Comparison of ENCODE assay signal across 22 cellular contexts in genomic region chr14:100135784-100136183, GRCh38. TPM values are rescaled to one million over a fixed set of nuclear protein-coding genes. Genes with fewer than 3 reads are reported as not detected.
A peak's percentile ranks its signal among the peaks of the same experiment; 100 is the strongest.
DNase-seq lines count a peak whose midpoint lies in the region; ATAC-seq and TF ChIP-seq lines count a peak whose summit lies in the region.
"Had no signal": no experiment of that assay in that cellular context is flagged by ENCODE, and none has a peak within 500 bp of the region (broad histone marks: within the 10 kb centered on the region; RNA-seq: fewer than 3 reads in every experiment).

No MANE protein-coding gene starts in this region.

- TF ChIP-seq POLR2A in suprapubic skin (IDR thresholded peaks at IDR 0.05), result no peak

- no peak overlapping the region for H3K27ac ChIP-seq in suprapubic skin
- no peak overlapping the region for H3K27ac ChIP-seq in right atrium auricular region
- H3K27ac ChIP-seq: KMS-11, SK-N-MC had no signal

- no peak for TF ChIP-seq EP300 in suprapubic skin (IDR thresholded peaks at IDR 0.05)

- H3K36me3 Mint-ChIP-seq in WTC11, result no peaks in the 10 kb centered on the region; the same call in 1 of the 2 replicates

- H3K9me3 ChIP-seq in suprapubic skin (no peaks in the 10 kb centered on the region), right atrium auricular region (no peaks in the 10 kb centered on the region)

- POLR2A ChIA-PET in WTC11 (lab: Charles Lee), result no interaction called here

- H3K4me3 Mint-ChIP-seq in stimulated activated naive CD8-positive, alpha-beta T cell treated with anti-CD3 and anti-CD28 coated beads, Interleukin-15, amount 100 ng/mL, for 72 hours, result no peak overlapping the region
- no peak overlapping the region for H3K4me3 Mint-ChIP-seq in WTC11

- H3K36me3 ChIP-seq in suprapubic skin, result peaks cover 39% of the 10 kb centered on the region
- H3K36me3 ChIP-seq in right atrium auricular region, result peaks cover 16% of the 10 kb centered on the region

- no peak for ATAC-seq in stimulated activated naive CD8-positive, alpha-beta T cell treated with anti-CD3 and anti-CD28 coated beads, Interleukin-15, amount 100 ng/mL, for 72 hours
- ATAC-seq in stimulated activated naive CD8-positive, alpha-beta T cell treated with anti-CD3 and anti-CD28 coated beads, Interleukin-15, Interleukin-2, amounts not matched to agents 100 U/mL and 50 U/mL, for 24 hours, result no peak
- ATAC-seq in WTC11, result 0 out of 2 replicates have a peak, but pooled peaks have one; percentile 10
- ATAC-seq: sciatic nerve had no signal

- peak overlapping the region; percentile 33 to 71 for H3K27ac Mint-ChIP-seq in stimulated activated naive CD8-positive, alpha-beta T cell treated with anti-CD3 and anti-CD28 coated beads, Interleukin-15, amount 100 ng/mL, for 72 hours
- H3K27ac Mint-ChIP-seq in WTC11, result no peak overlapping the region

- H3K27me3 ChIP-seq in suprapubic skin (no peaks in the 10 kb centered on the region), right atrium auricular region (no peaks in the 10 kb centered on the region)

- H3K4me1 ChIP-seq in suprapubic skin (peaks cover 20% of the 10 kb centered on the region), right atrium auricular region (no peaks in the 10 kb centered on the region)

- CTCF ChIA-PET in WTC11 (lab: Charles Lee), result interaction anchor here (0.8 kb wide), 1 partner anchor 86 kb away, joined by 3 read pairs; no protein-coding TSS in a partner anchor

- H3K4me1 Mint-ChIP-seq in stimulated activated naive CD8-positive, alpha-beta T cell treated with anti-CD3 and anti-CD28 coated beads, Interleukin-15, amount 100 ng/mL, for 72 hours, result peaks cover 34% of the 10 kb centered on the region
- peaks cover 15% of the 10 kb centered on the region for H3K4me1 Mint-ChIP-seq in WTC11

- TF ChIP-seq CTCF in WTC11 (IDR thresholded peaks at IDR 0.05), result no peak
- TF ChIP-seq CTCF in suprapubic skin (IDR thresholded peaks at IDR 0.05), result no peak
- TF ChIP-seq CTCF in right atrium auricular region (IDR thresholded peaks at IDR 0.05), result no peak

- no peaks in the 10 kb centered on the region for H3K27me3 Mint-ChIP-seq in stimulated activated naive CD8-positive, alpha-beta T cell treated with anti-CD3 and anti-CD28 coated beads, Interleukin-15, amount 100 ng/mL, for 72 hours
- no peaks in the 10 kb centered on the region for H3K27me3 Mint-ChIP-seq in WTC11 (ENCODE audit: low read depth)

- WGBS in suprapubic skin, result 94% methylated on average over 5 of the region's 5 CpGs

- H3K4me3 ChIP-seq in suprapubic skin (no peak overlapping the region), right atrium auricular region (no peak overlapping the region)
- H3K4me3 ChIP-seq: SK-N-MC had no signal

- no peak for DNase-seq in stimulated activated naive CD8-positive, alpha-beta T cell treated with anti-CD3 and anti-CD28 coated beads, Interleukin-15, amount 100 ng/mL, for 72 hours
- DNase-seq in stimulated activated naive CD8-positive, alpha-beta T cell treated with anti-CD3 and anti-CD28 coated beads, Interleukin-15, Interleukin-2, amounts not matched to agents 100 U/mL and 50 U/mL, for 24 hours, result no peak
- peak; percentile 49 for DNase-seq in WTC11 (ENCODE audit: low spot score)
- peak; percentile 50 for DNase-seq in iPS-NIHi7 (ENCODE audit: extremely low spot score)
- DNase-seq in suprapubic skin (ENCODE audit: low spot score in 2 of 2), result no peak
- DNase-seq in stimulated activated CD4-positive, alpha-beta T cell treated with anti-CD3 and anti-CD28 coated beads, Interleukin-4, amount 100 ng/mL, for 4 hours, result no peak
- DNase-seq in right atrium auricular region (ENCODE audit: low spot score), result no peak
- DNase-seq: activated CD4-positive, CD25-positive, alpha-beta regulatory T cell; activated CD8-positive, alpha-beta memory T cell treated with anti-CD3 and anti-CD28 coated beads for 24 hours; dermis blood vessel endothelial cell; DMS153; GDM1; mesendoderm; MV-4-11; NCI-H2171; NCI-H524 treated with DMSO at 0.1 percent for 48 hours; posterior cingulate gyrus; RPMI8226 had no signal

- H3K9me3 Mint-ChIP-seq in stimulated activated naive CD8-positive, alpha-beta T cell treated with anti-CD3 and anti-CD28 coated beads, Interleukin-15, amount 100 ng/mL, for 72 hours, result no peaks in the 10 kb centered on the region
- no peaks in the 10 kb centered on the region for H3K9me3 Mint-ChIP-seq in WTC11

TF ChIP-seq in WTC11, 78 proteins besides CTCF, POLR2A, EP300 and RAD21:
- TF ChIP-seq CDX4 (CRISPR knock-in tag; IDR thresholded peaks at IDR 0.05; ENCODE audit: borderline replicate concordance) (no peak), ZMAT4 (CRISPR knock-in tag; IDR thresholded peaks at IDR 0.05) (no peak), TEAD1 (CRISPR knock-in tag; IDR thresholded peaks at IDR 0.05) (no peak), AR (CRISPR knock-in tag; IDR thresholded peaks at IDR 0.05) (no peak), E2F5 (CRISPR knock-in tag; IDR thresholded peaks at IDR 0.05) (no peak), ZNF671 (CRISPR knock-in tag; IDR thresholded peaks at IDR 0.05) (no peak), ZBTB21 (CRISPR knock-in tag; IDR thresholded peaks at IDR 0.05; ENCODE audit: borderline replicate concordance) (no peak), ESRRA (CRISPR knock-in tag; IDR thresholded peaks at IDR 0.05; ENCODE audit: borderline replicate concordance) (no peak), NFE2L1 (CRISPR knock-in tag; IDR thresholded peaks at IDR 0.05) (no peak), FOXJ3 (CRISPR knock-in tag; IDR thresholded peaks at IDR 0.05; ENCODE audit: borderline replicate concordance) (no peak), ZNF263 (CRISPR knock-in tag; IDR thresholded peaks at IDR 0.05; ENCODE audit: low read depth) (no peak), ZSCAN18 (CRISPR knock-in tag; IDR thresholded peaks at IDR 0.05) (no peak)

RNA-seq across cellular contexts. Expression of gene DEGS2, which starts 23.7 kb away (rescaled TPM):
- total RNA-seq in WTC11 (2021) (0.53 to 1.6 TPM (median 0.55 TPM) in 3 replicates), suprapubic skin (100 to 1,000 TPM in 3 of 4 donors, 10 to 100 TPM in 1; 78.9 to 130 (median 108) TPM), right atrium auricular region (not detected)
- total RNA-seq: endothelial cell of umbilical vein had no signal

Comparison
In these comparisons a context has a peak if more than half of its experiments do, and no peak if none do; other contexts are left out.
1. DNase-seq: peak in WTC11 (single experiment) and iPS-NIHi7 (single experiment); none in stimulated activated naive CD8-positive, alpha-beta T cell treated with anti-CD3 and anti-CD28 coated beads, Interleukin-15, amount 100 ng/mL, for 72 hours (0 of 2), stimulated activated naive CD8-positive, alpha-beta T cell treated with anti-CD3 and anti-CD28 coated beads, Interleukin-15, Interleukin-2, amounts not matched to agents 100 U/mL and 50 U/mL, for 24 hours (single experiment), suprapubic skin (0 of 2), stimulated activated CD4-positive, alpha-beta T cell treated with anti-CD3 and anti-CD28 coated beads, Interleukin-4, amount 100 ng/mL, for 4 hours (0 of 2) and right atrium auricular region (single experiment).
2. RNA of gene DEGS2, which starts 23.7 kb away (total RNA-seq): 78.9 to 130 TPM in suprapubic skin; 0.53 to 1.6 TPM in WTC11 and not detected in right atrium auricular region; every median in the first group is over 10 times any median in the second.